Comparison of ENCODE assay signal across 8 cellular contexts in the genomic region with DNA sequence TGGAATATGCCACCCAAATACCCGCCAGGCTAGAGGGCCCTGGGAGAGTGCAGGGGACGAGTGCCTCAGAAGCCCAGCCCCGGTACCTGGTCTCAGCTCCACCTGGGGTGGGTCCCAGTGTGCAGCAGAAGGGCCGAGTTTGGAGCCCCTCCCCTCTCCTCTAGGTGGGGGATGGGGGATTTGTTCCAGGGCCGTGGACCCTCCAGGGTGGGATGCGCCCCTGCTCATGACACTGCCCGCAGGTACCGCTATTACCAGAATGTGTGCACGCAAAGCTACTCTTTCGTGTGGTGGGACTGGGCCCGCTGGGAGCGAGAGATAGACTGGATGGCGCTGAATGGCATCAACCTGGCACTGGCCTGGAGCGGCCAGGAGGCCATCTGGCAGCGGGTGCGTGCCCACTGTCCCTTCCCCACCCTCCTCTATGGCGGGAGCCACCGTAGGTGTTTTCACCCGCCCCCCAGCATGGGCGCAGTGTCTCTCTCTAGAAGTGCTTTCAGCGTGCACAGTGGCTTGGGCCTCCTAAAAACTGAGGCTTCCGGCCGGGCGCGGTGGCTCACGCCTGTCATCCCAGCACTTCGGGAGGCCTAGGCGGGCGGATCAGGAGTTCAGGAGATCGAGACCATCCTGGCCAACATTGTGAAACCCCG. TPM values are rescaled to one million over a fixed set of nuclear protein-coding genes. Genes with fewer than 3 reads are reported as not detected.
DNase-seq lines count a peak whose midpoint lies in the region; ATAC-seq, FAIRE-seq and TF ChIP-seq lines count a peak whose summit lies in the region.

No MANE protein-coding gene starts in this region.

- H4K5ac ChIP-seq in IMR-90 (ENCODE audit: low read depth, low read length) = no peak overlapping the region

- H3K23ac ChIP-seq in IMR-90 (ENCODE audit: low read depth, low read length) = peak overlapping the region; percentile 92

- no TSS peak for BruUV-seq in IMR-90 (replicated peaks; lab: Mats Ljungman, UMichigan)

- no peak for FAIRE-seq in keratinocyte (lab: Jason Lieb, UNC)

- no peak for TF ChIP-seq CTCF in IMR-90 (conservative IDR thresholded peaks at IDR 0.05; ENCODE audit: low read depth, low read length)
- no peak for TF ChIP-seq CTCF in astrocyte of the cerebellum (IDR thresholded peaks at IDR 0.05; ENCODE audit: low read depth, low read length, missing control alignments)
- TF ChIP-seq CTCF in keratinocyte (optimal IDR thresholded peaks at IDR 0.05 in 1 of 3, IDR thresholded peaks at IDR 0.05 in 1 of 3, conservative IDR thresholded peaks at IDR 0.05 in 1 of 3; ENCODE audit: extremely low read depth in 1 of 3, insufficient read depth in 2 of 3, low read length in 3 of 3) = no peak

- peaks cover 16 to 32% of the 10 kb centered on the region in 2 experiments for H3K79me1 ChIP-seq in IMR-90 (ENCODE audit: low read depth in 1 of 2, low read length in 2 of 2)

- no peaks in the 10 kb centered on the region for H3K9me3 ChIP-seq in IMR-90 (ENCODE audit: control insufficient read depth, insufficient read depth, low read length)
- no peaks in the 10 kb centered on the region for H3K9me3 ChIP-seq in keratinocyte (ENCODE audit: control insufficient read depth, low read depth, low read length)

- peak overlapping the region; percentile 53 for H3K4me3 ChIP-seq in IMR-90 (ENCODE audit: insufficient read depth, low read depth, low read length)
- peak overlapping the region; percentile 56 for H3K4me3 ChIP-seq in astrocyte of the cerebellum (ENCODE audit: low read depth, low read length)
- H3K4me3 ChIP-seq in keratinocyte (ENCODE audit: control insufficient read depth in 2 of 3, extremely low read depth in 1 of 3, insufficient read depth in 2 of 3, low read depth in 1 of 3, low read length in 3 of 3) = peak overlapping the region; percentile 59 to 91 (median 66)

- peak overlapping the region; percentile 97 for H3K4ac ChIP-seq in IMR-90 (ENCODE audit: low read depth, low read length)

- H3K4me1 ChIP-seq in IMR-90 (ENCODE audit: control insufficient read depth, insufficient read depth, low read length) (peaks cover 10% of the 10 kb centered on the region), keratinocyte (ENCODE audit: control insufficient read depth, extremely low read depth, insufficient read depth, low read length) (peaks cover 20% of the 10 kb centered on the region)

- H4K20me1 ChIP-seq in IMR-90 (ENCODE audit: insufficient read depth, low read length) (peaks cover 9% of the 10 kb centered on the region; the same call in 1 of the 2 replicates), keratinocyte (ENCODE audit: control insufficient read depth, extremely low read depth, insufficient read depth, low read length) (no peaks in the 10 kb centered on the region)

- POLR2A ChIA-PET in IMR-90 (lab: Charles Lee; ENCODE audit: unreplicated experiment) = interaction anchor here (1.6 to 1.8 kb wide), 2 partner anchors 114 to 116 kb away, joined by 4 read pairs; partner anchors contain the start of gene CAVIN1

- peak overlapping the region; percentile 93 for H2AK5ac ChIP-seq in IMR-90 (ENCODE audit: low read depth, low read length)

- H3K79me2 ChIP-seq in keratinocyte (ENCODE audit: control insufficient read depth, insufficient read depth, low read length) = peaks cover 5% of the 10 kb centered on the region

- H3K18ac ChIP-seq in IMR-90 (ENCODE audit: low read depth, low read length) = no peak overlapping the region

- peak overlapping the region; percentile 98 for H4K91ac ChIP-seq in IMR-90 (ENCODE audit: insufficient read depth, low read depth, low read length)

- H3K9me1 ChIP-seq in IMR-90 (ENCODE audit: insufficient read depth, low read length) (peaks cover 26% of the 10 kb centered on the region), keratinocyte (ENCODE audit: control insufficient read depth, extremely low read depth, insufficient read depth, low read length) (no peaks in the 10 kb centered on the region)

- in situ Hi-C loops in IMR-90 (cut with MboI; ENCODE audit: low sequenced_read_pairs) = no loop called here
- in situ Hi-C loops in astrocyte of the cerebellum (cut with HindIII; ENCODE audit: low sequenced_read_pairs) = no loop called here

- ATAC-seq in IMR-90 (ENCODE audit: low read depth) (no peak), HG02885 (IDR thresholded peaks at IDR 0.05; ENCODE audit: poor library complexity, unreplicated experiment) (no peak), GM21367 (IDR thresholded peaks at IDR 0.05; ENCODE audit: unreplicated experiment) (no peak), HG03469 (IDR thresholded peaks at IDR 0.05; ENCODE audit: unreplicated experiment) (no peak)

- H3K4me2 ChIP-seq in IMR-90 (ENCODE audit: low read depth, low read length) = peak overlapping the region; percentile 90
- peak overlapping the region; percentile 99 for H3K4me2 ChIP-seq in keratinocyte (ENCODE audit: control insufficient read depth, extremely low read depth, insufficient read depth, low read depth, low read length)

- H3K14ac ChIP-seq in IMR-90 (replicated peaks; ENCODE audit: low read depth, low read length) = peak overlapping the region; percentile 96

- intact Hi-C loops in IMR-90 (cut with micrococcal nuclease) = no loop called here

- H2BK20ac ChIP-seq in IMR-90 (ENCODE audit: low read depth, low read length) = 0 out of 2 replicates have a peak overlapping the region, but pooled peaks have one; percentile 17

- no peak overlapping the region; the same call in 1 of the 2 replicates for H3K56ac ChIP-seq in IMR-90 (ENCODE audit: extremely low read depth, insufficient read depth, low read length)

- peak overlapping the region; percentile 90 for H2AFZ ChIP-seq in IMR-90 (replicated peaks; ENCODE audit: low read length, poor library complexity)
- H2AFZ ChIP-seq in keratinocyte (ENCODE audit: control insufficient read depth, low read length) = no peak overlapping the region

- no peak overlapping the region for H2BK15ac ChIP-seq in IMR-90 (ENCODE audit: low read depth, low read length)

- TF ChIP-seq RAD21 in IMR-90 (IDR thresholded peaks at IDR 0.05; ENCODE audit: low read length) = no peak

- dilution Hi-C loops in IMR-90 (cut with HindIII; ENCODE audit: low sequenced_read_pairs, unreplicated experiment) = no loop called here
- dilution Hi-C loops in keratinocyte (cut with MboI; ENCODE audit: extremely low pct_ligation_motif_present, low sequenced_read_pairs) = no loop called here

- H3K27ac ChIP-seq in IMR-90 (ENCODE audit: insufficient read depth, low read length) (peak overlapping the region; percentile 55), keratinocyte (ENCODE audit: control insufficient read depth, insufficient read depth, low read length) (no peak overlapping the region), substantia nigra (ENCODE audit: low read depth, low read length, poor library complexity, severe bottlenecking) (peak overlapping the region; percentile 99)

- H3K9ac ChIP-seq in IMR-90 (ENCODE audit: low read depth, low read length) = peak overlapping the region; percentile 81
- H3K9ac ChIP-seq in keratinocyte (ENCODE audit: control insufficient read depth, extremely low read depth, insufficient read depth, low read length) = peak overlapping the region; percentile 82

- peak overlapping the region; percentile 99 for H2AK9ac ChIP-seq in IMR-90 (replicated peaks; ENCODE audit: low read depth, low read length, poor library complexity)

- 95% methylated on average over 6 of the region's 31 CpGs; no CpG with 5 or more reads in 1 of the 2 experiments for WGBS in IMR-90 (ENCODE audit: extremely low coverage in 2 of 2, insufficient read length in 1 of 2), 2 experiments

- H4K8ac ChIP-seq in IMR-90 (ENCODE audit: low read depth in 2 of 2, low read length in 2 of 2) = peak overlapping the region; percentile 72 to 95

- DNase-seq in IMR-90 = no peak
- no peak for DNase-seq in astrocyte of the cerebellum (ENCODE audit: low read depth)
- DNase-seq in keratinocyte (ENCODE audit: low read depth, low spot score) = no peak
- peak in 2 of 49 donors; percentile 30 to 44 for DNase-seq in substantia nigra (lab: John Stamatoyannopoulos, UW)
- DNase-seq in SKM-1 treated with dmso at 0.1 percent for 144 hours (lab: John Stamatoyannopoulos, UW; ENCODE audit: unreplicated experiment) = no peak

- H2BK5ac ChIP-seq in IMR-90 (ENCODE audit: low read depth, low read length, poor library complexity, severe bottlenecking) = peak overlapping the region; percentile 63

- CTCF ChIA-PET in IMR-90 (lab: Yijun Ruan, JAX) = interaction anchor here (0.6 to 1.8 kb wide), 4 partner anchors 10 to 368 kb away, joined by 3 to 6 read pairs (median 3); no protein-coding TSS in a partner anchor

- H3K27me3 ChIP-seq in IMR-90 (ENCODE audit: control insufficient read depth, insufficient read depth, low read length) (no peaks in the 10 kb centered on the region), keratinocyte (ENCODE audit: control insufficient read depth, extremely low read depth, insufficient read depth, low read length) (no peaks in the 10 kb centered on the region)

- H3K36me3 ChIP-seq in IMR-90 (ENCODE audit: control insufficient read depth, insufficient read depth, low read length) = peaks cover 27% of the 10 kb centered on the region
- peaks cover 0 to 5% of the 10 kb centered on the region in 2 experiments for H3K36me3 ChIP-seq in keratinocyte (ENCODE audit: control insufficient read depth in 2 of 2, extremely low read depth in 1 of 2, insufficient read depth in 2 of 2, low read length in 2 of 2)

- peak overlapping the region; percentile 69 for H2BK120ac ChIP-seq in IMR-90 (ENCODE audit: low read depth, low read length)

- no peak for TF ChIP-seq POLR2A in IMR-90 (IDR thresholded peaks at IDR 0.05; ENCODE audit: low read depth, low read length)

RNA-seq across cellular contexts. Expression of gene NAGLU, which starts 1.2 kb away (rescaled TPM):
- 6.5 and 7.5 TPM in 2 replicates for total RNA-seq in IMR-90 (2012; rRNA removed)
- polyA plus RNA-seq in IMR-90 (2012; rRNA removed) (29.2 TPM in 2 replicates), keratinocyte (6.9 to 13.1 TPM (median 10.8 TPM) in 3 replicates)
- 17.3 and 46.5 TPM in 2 replicates for polyA plus RNA-seq in IMR-90 (2012; cell fraction: cytosol; rRNA removed)
- 42.7 and 138 TPM in 2 replicates for polyA plus RNA-seq in IMR-90 (2012; cell fraction: nucleus; rRNA removed; ENCODE audit: low replicate concordance)
- 5.3 TPM for polyA plus RNA-seq in keratinocyte (2011; ENCODE audit: low read depth)
- polyA plus RNA-seq in keratinocyte (2011; cell fraction: cytosol; rRNA removed) = 3.9 and 8.4 TPM in 2 replicates
- 18.6 and 22.6 TPM in 2 replicates for polyA plus RNA-seq in keratinocyte (2011; cell fraction: nucleus; rRNA removed)
- 9.3 and 11.9 TPM in 2 replicates for polyA plus RNA-seq in keratinocyte (2012; ENCODE audit: low replicate concordance)
- polyA minus RNA-seq in keratinocyte = 5.9 to 19.1 TPM (median 8.8 TPM) in 3 replicates
- 15.2 TPM for polyA minus RNA-seq in keratinocyte (2011; cell fraction: cytosol; rRNA and poly(A)+ RNA removed)
- polyA minus RNA-seq in keratinocyte (2011; cell fraction: nucleus; rRNA and poly(A)+ RNA removed) = 13.3 and 15.4 TPM in 2 replicates

RNA-seq across cellular contexts. Expression of gene HSD17B1, which starts 15.4 kb away (rescaled TPM):
- total RNA-seq in IMR-90 (2012; rRNA removed) = 0.56 and 0.72 TPM in 2 replicates
- 1.4 and 2.9 TPM in 2 replicates for polyA plus RNA-seq in IMR-90 (2012; rRNA removed)
- 1.4 and 2.6 TPM in 2 replicates for polyA plus RNA-seq in IMR-90 (2012; cell fraction: cytosol; rRNA removed)
- 1.5 and 3.3 TPM in 2 replicates for polyA plus RNA-seq in IMR-90 (2012; cell fraction: nucleus; rRNA removed; ENCODE audit: low replicate concordance)
- 3.6 to 14.7 TPM (median 5.3 TPM) in 3 replicates for polyA plus RNA-seq in keratinocyte
- polyA plus RNA-seq in keratinocyte (2011; ENCODE audit: low read depth) = 1.2 TPM
- 2.9 and 8.8 TPM in 2 replicates for polyA plus RNA-seq in keratinocyte (2011; cell fraction: cytosol; rRNA removed)
- polyA plus RNA-seq in keratinocyte (2011; cell fraction: nucleus; rRNA removed) = 2.6 and 4.3 TPM in 2 replicates
- polyA plus RNA-seq in keratinocyte (2012; ENCODE audit: low replicate concordance) = 6.6 and 8.9 TPM in 2 replicates
- polyA minus RNA-seq in keratinocyte = 1.6 to 4.4 TPM (median 4.4 TPM) in 3 replicates
- 21.1 TPM for polyA minus RNA-seq in keratinocyte (2011; cell fraction: cytosol; rRNA and poly(A)+ RNA removed)
- polyA minus RNA-seq in keratinocyte (2011; cell fraction: nucleus; rRNA and poly(A)+ RNA removed) = 2.3 and 3.5 TPM in 2 replicates

RNA-seq across cellular contexts. Expression of gene COASY, which starts 24.7 kb away (rescaled TPM):
- total RNA-seq in IMR-90 (2012; rRNA removed) = 9.7 and 10.6 TPM in 2 replicates
- polyA plus RNA-seq in IMR-90 (2012; rRNA removed) (44.0 and 46.6 TPM in 2 replicates), keratinocyte (25.9 to 49.8 TPM (median 26.2 TPM) in 3 replicates)
- 32.3 and 40.6 TPM in 2 replicates for polyA plus RNA-seq in IMR-90 (2012; cell fraction: cytosol; rRNA removed)
- polyA plus RNA-seq in IMR-90 (2012; cell fraction: nucleus; rRNA removed; ENCODE audit: low replicate concordance) = 76.9 and 130 TPM in 2 replicates
- 23.3 TPM for polyA plus RNA-seq in keratinocyte (2011; ENCODE audit: low read depth)
- 25.9 and 41.0 TPM in 2 replicates for polyA plus RNA-seq in keratinocyte (2011; cell fraction: cytosol; rRNA removed)
- 58.5 and 74.0 TPM in 2 replicates for polyA plus RNA-seq in keratinocyte (2011; cell fraction: nucleus; rRNA removed)
- polyA plus RNA-seq in keratinocyte (2012; ENCODE audit: low replicate concordance) = 73.0 and 73.2 TPM in 2 replicates
- polyA minus RNA-seq in keratinocyte = 15.1 to 128 TPM (median 29.9 TPM) in 3 replicates
- 46.0 TPM for polyA minus RNA-seq in keratinocyte (2011; cell fraction: cytosol; rRNA and poly(A)+ RNA removed)
- 17.7 and 25.6 TPM in 2 replicates for polyA minus RNA-seq in keratinocyte (2011; cell fraction: nucleus; rRNA and poly(A)+ RNA removed)

RNA-seq across cellular contexts. Expression of gene MLX, which starts 29.6 kb away (rescaled TPM):
- total RNA-seq in IMR-90 (2012; rRNA removed) = 37.5 and 37.8 TPM in 2 replicates
- polyA plus RNA-seq in IMR-90 (2012; rRNA removed) (45.5 and 45.6 TPM in 2 replicates), keratinocyte (39.2 to 45.1 TPM (median 39.5 TPM) in 3 replicates)
- polyA plus RNA-seq in IMR-90 (2012; cell fraction: cytosol; rRNA removed) = 17.2 and 19.2 TPM in 2 replicates
- polyA plus RNA-seq in IMR-90 (2012; cell fraction: nucleus; rRNA removed; ENCODE audit: low replicate concordance) = 115 and 123 TPM in 2 replicates
- 28.8 TPM for polyA plus RNA-seq in keratinocyte (2011; ENCODE audit: low read depth)
- polyA plus RNA-seq in keratinocyte (2011; cell fraction: cytosol; rRNA removed) = 28.3 and 30.3 TPM in 2 replicates
- polyA plus RNA-seq in keratinocyte (2011; cell fraction: nucleus; rRNA removed) = 41.1 and 44.6 TPM in 2 replicates
- 36.7 and 38.2 TPM in 2 replicates for polyA plus RNA-seq in keratinocyte (2012; ENCODE audit: low replicate concordance)
- 34.2 to 40.4 TPM (median 35.1 TPM) in 3 replicates for polyA minus RNA-seq in keratinocyte
- 11.9 TPM for polyA minus RNA-seq in keratinocyte (2011; cell fraction: cytosol; rRNA and poly(A)+ RNA removed)
- polyA minus RNA-seq in keratinocyte (2011; cell fraction: nucleus; rRNA and poly(A)+ RNA removed) = 8.1 and 11.6 TPM in 2 replicates

RNA-seq across cellular contexts. Expression of gene PSMC3IP, which starts 40.2 kb away (rescaled TPM):
- 5.6 and 8.9 TPM in 2 replicates for total RNA-seq in IMR-90 (2012; rRNA removed)
- 9.8 and 11.1 TPM in 2 replicates for polyA plus RNA-seq in IMR-90 (2012; rRNA removed)
- polyA plus RNA-seq in IMR-90 (2012; cell fraction: cytosol; rRNA removed) = 2.9 and 5.3 TPM in 2 replicates
- 6.5 and 20.3 TPM in 2 replicates for polyA plus RNA-seq in IMR-90 (2012; cell fraction: nucleus; rRNA removed; ENCODE audit: low replicate concordance)
- polyA plus RNA-seq in keratinocyte = 2.4 to 7.8 TPM (median 7.7 TPM) in 3 replicates
- 4.7 TPM for polyA plus RNA-seq in keratinocyte (2011; ENCODE audit: low read depth)
- polyA plus RNA-seq in keratinocyte (2011; cell fraction: cytosol; rRNA removed) = 1.8 and 2.1 TPM in 2 replicates
- polyA plus RNA-seq in keratinocyte (2011; cell fraction: nucleus; rRNA removed) = 6.1 and 7.5 TPM in 2 replicates
- 2.0 and 6.5 TPM in 2 replicates for polyA plus RNA-seq in keratinocyte (2012; ENCODE audit: low replicate concordance)
- 0.33 to 3.3 TPM (median 1.7 TPM) in 3 replicates for polyA minus RNA-seq in keratinocyte
- not detected for polyA minus RNA-seq in keratinocyte (2011; cell fraction: cytosol; rRNA and poly(A)+ RNA removed)
- polyA minus RNA-seq in keratinocyte (2011; cell fraction: nucleus; rRNA and poly(A)+ RNA removed) = 0.95 and 2.3 TPM in 2 replicates
